Comparison of ENCODE assay signal across 18 cellular contexts in genomic region chr4:175891231-175891630, GRCh38.
DNase-seq lines count a peak whose midpoint lies in the region; FAIRE-seq and TF ChIP-seq lines count a peak whose summit lies in the region.
"Had no signal": no experiment of that assay in that cellular context is flagged by ENCODE, and none has a peak within 500 bp of the region (broad histone marks: within the 10 kb centered on the region; RNA-seq: fewer than 3 reads in every experiment).

No MANE protein-coding gene starts in this region.

- no peak overlapping the region for H3K4me3 Mint-ChIP-seq in CD8-positive, alpha-beta memory T cell
- H3K4me3 Mint-ChIP-seq: CD4-positive, CD25-positive, alpha-beta regulatory T cell; IgD-negative memory B cell had no signal

- H3K27me3 Mint-ChIP-seq in CD8-positive, alpha-beta memory T cell: peaks cover 0 to 2% of the 10 kb centered on the region in 2 donors
- H3K27me3 Mint-ChIP-seq: CD4-positive, CD25-positive, alpha-beta regulatory T cell; IgD-negative memory B cell had no signal

- no TSS peak for BruUV-seq in OCI-LY7 (replicated peaks; lab: Mats Ljungman, UMichigan)

- H3K4me2 ChIP-seq in OCI-LY7 (ENCODE audit: low read length) (no peak overlapping the region), hepatocyte (peak overlapping the region; percentile 27)
- H3K4me2 ChIP-seq: BLaER1, KMS-11, PC-9 had no signal

- WGBS in hepatocyte (ENCODE audit: low lambda C conversion rate, missing lambda C conversion rate): 71% methylated on average over 4 of the region's 4 CpGs

- no peak for DNase-seq in D721Med (ENCODE audit: insufficient read length, low spot score)
- DNase-seq in OCI-LY7 (ENCODE audit: low spot score): no peak
- peak; percentile 51 for DNase-seq in cerebellar cortex (ENCODE audit: low spot score)
- DNase-seq in hepatocyte (ENCODE audit: low spot score): no peak
- DNase-seq in caudate nucleus (lab: John Stamatoyannopoulos, UW): no peak
- no peak for DNase-seq in GM19239 (ENCODE audit: insufficient read length, low spot score)
- DNase-seq in substantia nigra (lab: John Stamatoyannopoulos, UW): no peak
- DNase-seq in CD8-positive, alpha-beta memory T cell: no peak
- DNase-seq: CD4-positive, CD25-positive, alpha-beta regulatory T cell; NCI-H1436 treated with DMSO at 0.1 percent for 48 hours; NCI-H187 treated with DMSO at 0.1 percent for 48 hours; NK-92 treated with Interleukin-12 subunit alpha and Interleukin-12 subunit beta, amount 100 ng/mL, for 24 hours; PC-9 had no signal

- H3K9me3 ChIP-seq in OCI-LY7 (ENCODE audit: low read length) (no peaks in the 10 kb centered on the region), hepatocyte (ENCODE audit: low read depth) (no peaks in the 10 kb centered on the region)
- H3K9me3 ChIP-seq in CD8-positive, alpha-beta memory T cell (ENCODE audit: low read length): no peaks in the 10 kb centered on the region
- H3K9me3 ChIP-seq: BLaER1, SJCRH30 had no signal

- peaks cover 6% of the 10 kb centered on the region for H3K4me1 ChIP-seq in OCI-LY7 (ENCODE audit: insufficient read depth, low read length, poor library complexity, severe bottlenecking)
- H3K4me1 ChIP-seq in hepatocyte (ENCODE audit: insufficient read depth): no peaks in the 10 kb centered on the region
- no peaks in the 10 kb centered on the region for H3K4me1 ChIP-seq in CD8-positive, alpha-beta memory T cell (ENCODE audit: insufficient read depth, low read length)
- H3K4me1 ChIP-seq: BLaER1, SJCRH30 had no signal

- H2AFZ ChIP-seq in OCI-LY7 (ENCODE audit: low read length) (peak overlapping the region; percentile 33), hepatocyte (no peak overlapping the region)
- H2AFZ ChIP-seq: PC-9 had no signal

- H4K20me1 ChIP-seq in OCI-LY7 (ENCODE audit: insufficient read depth, low read length) (no peaks in the 10 kb centered on the region), hepatocyte (ENCODE audit: insufficient read depth, poor library complexity, severe bottlenecking) (no peaks in the 10 kb centered on the region)
- H4K20me1 ChIP-seq: BLaER1 had no signal

- FAIRE-seq in D721Med (lab: Jason Lieb, UNC) (peak; percentile 6), GM19239 (lab: Jason Lieb, UNC) (no peak)

- H3K27ac Mint-ChIP-seq in CD8-positive, alpha-beta memory T cell: no peak overlapping the region
- H3K27ac Mint-ChIP-seq: IgD-negative memory B cell had no signal

- no peak overlapping the region for H3K27ac ChIP-seq in OCI-LY7 (ENCODE audit: low read depth, low read length, poor library complexity, severe bottlenecking)
- no peak overlapping the region for H3K27ac ChIP-seq in hepatocyte
- no peak overlapping the region for H3K27ac ChIP-seq in caudate nucleus (ENCODE audit: low read depth, low read length)
- no peak overlapping the region for H3K27ac ChIP-seq in substantia nigra (ENCODE audit: low read depth, low read length, poor library complexity, severe bottlenecking)
- H3K27ac ChIP-seq in CD8-positive, alpha-beta memory T cell (ENCODE audit: low read depth, low read length): no peak overlapping the region
- H3K27ac ChIP-seq: BLaER1, HL-60, KMS-11, PC-9, SJCRH30 had no signal

- H3K4me3 ChIP-seq in OCI-LY7 (ENCODE audit: low read depth, low read length, poor library complexity, severe bottlenecking) (no peak overlapping the region), hepatocyte (no peak overlapping the region)
- H3K4me3 ChIP-seq in CD8-positive, alpha-beta memory T cell (ENCODE audit: low read length): no peak overlapping the region
- H3K4me3 ChIP-seq: BLaER1, PC-9, SJCRH30 had no signal

- H3K4me1 Mint-ChIP-seq in CD8-positive, alpha-beta memory T cell: no peaks in the 10 kb centered on the region
- H3K4me1 Mint-ChIP-seq: CD4-positive, CD25-positive, alpha-beta regulatory T cell had no signal

- TF ChIP-seq CTCF in D721Med (IDR thresholded peaks at IDR 0.05; ENCODE audit: insufficient read depth, missing control alignments) (no peak), OCI-LY7 (conservative IDR thresholded peaks at IDR 0.05; ENCODE audit: low read length) (no peak), hepatocyte (IDR thresholded peaks at IDR 0.05; ENCODE audit: poor library complexity) (no peak)

- no peaks in the 10 kb centered on the region for H3K9me2 ChIP-seq in OCI-LY7 (ENCODE audit: insufficient read depth, low read length)
- no peaks in the 10 kb centered on the region for H3K9me2 ChIP-seq in hepatocyte (replicated peaks; ENCODE audit: insufficient read depth)

- H3K36me3 ChIP-seq in OCI-LY7 (ENCODE audit: insufficient read depth, low read length): no peaks in the 10 kb centered on the region
- no peaks in the 10 kb centered on the region for H3K36me3 ChIP-seq in hepatocyte (replicated peaks; ENCODE audit: insufficient read depth, low read depth)
- H3K36me3 ChIP-seq in CD8-positive, alpha-beta memory T cell (ENCODE audit: insufficient read depth, low read length): no peaks in the 10 kb centered on the region
- H3K36me3 ChIP-seq: BLaER1, SJCRH30 had no signal

- POLR2A ChIA-PET in OCI-LY7 (lab: Charles Lee): interaction anchor here (0.6 to 1.5 kb wide), 9 partner anchors 9 to 337 kb away, joined by 3 to 7 read pairs (median 3); no protein-coding TSS in a partner anchor
- POLR2A ChIA-PET in CD8-positive, alpha-beta memory T cell (lab: Charles Lee): no interaction called here

- no peaks in the 10 kb centered on the region for H3K36me3 Mint-ChIP-seq in CD8-positive, alpha-beta memory T cell
- H3K36me3 Mint-ChIP-seq: CD4-positive, CD25-positive, alpha-beta regulatory T cell; IgD-negative memory B cell had no signal

- H3K27me3 ChIP-seq in hepatocyte: no peaks in the 10 kb centered on the region
- no peaks in the 10 kb centered on the region for H3K27me3 ChIP-seq in CD8-positive, alpha-beta memory T cell (ENCODE audit: insufficient read depth, low read length, poor library complexity, severe bottlenecking)
- H3K27me3 ChIP-seq: BLaER1, SJCRH30 had no signal

- no peaks in the 10 kb centered on the region for H3K9me3 Mint-ChIP-seq in CD8-positive, alpha-beta memory T cell

- CTCF ChIA-PET in OCI-LY7 (lab: Charles Lee; ENCODE audit: unreplicated experiment): no interaction called here
- CTCF ChIA-PET in CD8-positive, alpha-beta memory T cell (lab: Charles Lee): no interaction called here

- intact Hi-C loops in OCI-LY7 (cut with micrococcal nuclease; ENCODE audit: unreplicated experiment): loop anchor here (5.0 kb wide), 1 partner anchor 69 kb away; no protein-coding TSS in a partner anchor

- H3K79me2 ChIP-seq in OCI-LY7 (ENCODE audit: insufficient read depth, low read depth, low read length): no peaks in the 10 kb centered on the region
- no peaks in the 10 kb centered on the region for H3K79me2 ChIP-seq in hepatocyte
